Comparison of ENCODE assay signal across 8 cellular contexts in the genomic region with DNA sequence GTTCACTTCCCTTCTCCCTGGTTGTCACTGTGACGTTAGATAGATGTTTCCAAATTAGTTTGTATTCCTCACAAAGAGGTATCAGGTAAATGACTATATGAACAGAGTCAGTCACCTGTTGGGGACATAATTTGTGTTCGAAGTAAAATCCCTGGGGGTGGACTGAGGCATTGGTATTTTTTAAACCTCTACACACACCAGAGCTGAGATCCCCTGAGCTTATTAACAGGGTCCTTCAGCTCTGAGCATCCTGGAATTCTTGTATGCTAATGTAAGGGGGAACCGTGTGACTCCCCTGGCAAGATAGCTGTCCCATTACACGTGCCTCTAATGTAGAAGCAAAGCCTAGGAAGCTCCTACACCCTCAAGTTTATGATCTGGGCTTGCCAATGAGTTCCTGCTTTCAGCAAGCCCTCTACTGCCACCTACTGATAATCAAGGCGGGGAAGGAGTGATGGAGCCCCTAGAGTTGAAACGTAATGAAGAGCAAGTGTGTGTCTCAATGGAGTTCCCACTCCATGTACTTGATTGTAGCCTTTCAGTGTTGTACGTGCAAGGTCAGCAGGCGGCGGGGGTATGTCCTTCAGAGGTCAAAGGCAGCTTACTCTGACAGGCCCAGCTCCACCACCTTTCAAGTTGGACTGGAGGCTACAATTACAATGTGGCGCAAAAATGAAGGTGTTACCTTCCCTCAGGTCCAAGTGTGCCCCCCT. TPM values are rescaled to one million over a fixed set of nuclear protein-coding genes. Genes with fewer than 3 reads are reported as not detected.
DNase-seq lines count a peak whose midpoint lies in the region; ATAC-seq and TF ChIP-seq lines count a peak whose summit lies in the region.

No MANE protein-coding gene starts in this region.

- intact Hi-C loops in activated T-helper 1 cell treated with anti-CD3 and anti-CD28 coated beads, Interleukin-12 subunit alpha, Interleukin-12 subunit beta, Interleukin-2, Interleukin-4 antibody, amounts not matched to agents 30 ng/mL and 10 ng/mL and 1 ng/mL, durations not matched to agents 14 hours and 24 hours and 36 hours (cut with micrococcal nuclease): loop anchor here (1.0 to 5.0 kb wide), 12 partner anchors 25 to 415 kb away; partner anchors contain the start of gene PIP5K1B
- intact Hi-C loops in transverse colon (cut with DNase I; ENCODE audit: low total_unique reads): loop anchor here (5.0 kb wide), 2 partner anchors 217 to 292 kb away; partner anchors contain the start of gene PIP5K1B

- peaks cover 15% of the 10 kb centered on the region for H3K36me3 Mint-ChIP-seq in activated T-helper 1 cell treated with anti-CD3 and anti-CD28 coated beads, Interleukin-12 subunit alpha, Interleukin-12 subunit beta, Interleukin-2, Interleukin-4 antibody, amounts not matched to agents 30 ng/mL and 10 ng/mL and 1 ng/mL, durations not matched to agents 14 hours and 24 hours and 36 hours (ENCODE audit: low read depth)

- no peak for TF ChIP-seq EP300 in transverse colon (IDR thresholded peaks at IDR 0.05; ENCODE audit: low read depth)

- TF ChIP-seq POLR2A in transverse colon (IDR thresholded peaks at IDR 0.05): no peak

- no peak overlapping the region for H3K4me3 ChIP-seq in Jurkat, Clone E6-1 (ENCODE audit: low read length)
- H3K4me3 ChIP-seq in fibroblast of pulmonary artery (replicated peaks; ENCODE audit: low read depth, low read length) (no peak overlapping the region), neutrophil (ENCODE audit: low read depth in 1 of 2, low read length in 1 of 2) (no peak overlapping the region), transverse colon (no peak overlapping the region)

- H3K36me3 ChIP-seq in neutrophil (peaks cover 10% of the 10 kb centered on the region), transverse colon (no peaks in the 10 kb centered on the region)

- H3K27me3 ChIP-seq in neutrophil (no peaks in the 10 kb centered on the region), transverse colon (no peaks in the 10 kb centered on the region)

- TF ChIP-seq CTCF in fibroblast of pulmonary artery (IDR thresholded peaks at IDR 0.05; ENCODE audit: low read length, missing control alignments) (peak; percentile 98), neutrophil (IDR thresholded peaks at IDR 0.05) (peak; percentile 65), transverse colon (IDR thresholded peaks at IDR 0.05) (peak; percentile 72 to 82 (median 75))

- H3K4me1 ChIP-seq in neutrophil (ENCODE audit: control insufficient read depth in 1 of 2, insufficient read depth in 1 of 2, low read depth in 1 of 2, low read length in 1 of 2): peaks cover 34 to 38% of the 10 kb centered on the region in 2 experiments
- H3K4me1 ChIP-seq in transverse colon: peaks cover 0 to 15% (median 3%) of the 10 kb centered on the region in 4 donors

- in situ Hi-C loops in transverse colon (cut with MboI; ENCODE audit: low pct_ligation_motif_present in 1 of 4, low pct_unique_long_range_greater_than_20kb in 1 of 4, low sequenced_read_pairs in 3 of 4): loop anchor here (5.0 to 25.0 kb wide), 6 partner anchors 55 to 417 kb away; partner anchors contain the start of gene PIP5K1B (in 1 of the 4)

- no peak overlapping the region for H3K4me3 Mint-ChIP-seq in activated T-helper 1 cell treated with anti-CD3 and anti-CD28 coated beads, Interleukin-12 subunit alpha, Interleukin-12 subunit beta, Interleukin-2, Interleukin-4 antibody, amounts not matched to agents 30 ng/mL and 10 ng/mL and 1 ng/mL, durations not matched to agents 14 hours and 24 hours and 36 hours

- H3K27ac ChIP-seq in neutrophil (peak overlapping the region; percentile 56), transverse colon (no peak overlapping the region)

- WGBS in transverse colon (ENCODE audit: low coverage in 1 of 2), 2 donors: 43 to 100% methylated on average over 2 to 10 of the region's 10 CpGs

- peak overlapping the region; percentile 61 for H3K27ac Mint-ChIP-seq in activated T-helper 1 cell treated with anti-CD3 and anti-CD28 coated beads, Interleukin-12 subunit alpha, Interleukin-12 subunit beta, Interleukin-2, Interleukin-4 antibody, amounts not matched to agents 30 ng/mL and 10 ng/mL and 1 ng/mL, durations not matched to agents 14 hours and 24 hours and 36 hours

- ATAC-seq in GM21529 (IDR thresholded peaks at IDR 0.05; ENCODE audit: unreplicated experiment): peak; percentile 83

- peaks cover 2% of the 10 kb centered on the region for H3K27me3 Mint-ChIP-seq in activated T-helper 1 cell treated with anti-CD3 and anti-CD28 coated beads, Interleukin-12 subunit alpha, Interleukin-12 subunit beta, Interleukin-2, Interleukin-4 antibody, amounts not matched to agents 30 ng/mL and 10 ng/mL and 1 ng/mL, durations not matched to agents 14 hours and 24 hours and 36 hours (ENCODE audit: insufficient read depth)

- peaks cover 38% of the 10 kb centered on the region for H3K4me1 Mint-ChIP-seq in activated T-helper 1 cell treated with anti-CD3 and anti-CD28 coated beads, Interleukin-12 subunit alpha, Interleukin-12 subunit beta, Interleukin-2, Interleukin-4 antibody, amounts not matched to agents 30 ng/mL and 10 ng/mL and 1 ng/mL, durations not matched to agents 14 hours and 24 hours and 36 hours (ENCODE audit: low read depth)

- H3K9me3 Mint-ChIP-seq in activated T-helper 1 cell treated with anti-CD3 and anti-CD28 coated beads, Interleukin-12 subunit alpha, Interleukin-12 subunit beta, Interleukin-2, Interleukin-4 antibody, amounts not matched to agents 30 ng/mL and 10 ng/mL and 1 ng/mL, durations not matched to agents 14 hours and 24 hours and 36 hours: no peaks in the 10 kb centered on the region

- DNase-seq in EH (ENCODE audit: low read depth) (peak; percentile 71), RKO (ENCODE audit: low spot score) (peak; percentile 76), fibroblast of pulmonary artery (ENCODE audit: low read depth) (peak; percentile 77), transverse colon (peak; percentile 73)
- peak; percentile 73 for DNase-seq in Jurkat, Clone E6-1 (ENCODE audit: low read depth, low spot score)
- peak; percentile 58 for DNase-seq in activated T-helper 1 cell treated with anti-CD3 and anti-CD28 coated beads, Interleukin-12 subunit alpha, Interleukin-12 subunit beta, Interleukin-2, Interleukin-4 antibody, amounts not matched to agents 30 ng/mL and 10 ng/mL and 1 ng/mL, durations not matched to agents 14 hours and 24 hours and 36 hours (ENCODE audit: low spot score)

- H3K9me3 ChIP-seq in neutrophil: no peaks in the 10 kb centered on the region
- H3K9me3 ChIP-seq in transverse colon: no peaks in the 10 kb centered on the region

RNA-seq across cellular contexts. Expression of gene PRKACG, which starts 14.4 kb away (rescaled TPM):
- not detected for polyA plus RNA-seq in Jurkat, Clone E6-1 (2012; ENCODE audit: insufficient read depth, insufficient read length)
- total RNA-seq in activated T-helper 1 cell treated with anti-CD3 and anti-CD28 coated beads, Interleukin-12 subunit alpha, Interleukin-12 subunit beta, Interleukin-2, Interleukin-4 antibody, amounts not matched to agents 30 ng/mL and 10 ng/mL and 1 ng/mL, durations not matched to agents 14 hours and 24 hours and 36 hours: not detected in 2 replicates
- not detected for total RNA-seq in transverse colon

RNA-seq across cellular contexts. Expression of gene FXN, which starts 36.0 kb away (rescaled TPM):
- 35.0 TPM for polyA plus RNA-seq in Jurkat, Clone E6-1 (2012; ENCODE audit: insufficient read depth, insufficient read length)
- 43.6 and 47.7 TPM in 2 replicates for total RNA-seq in activated T-helper 1 cell treated with anti-CD3 and anti-CD28 coated beads, Interleukin-12 subunit alpha, Interleukin-12 subunit beta, Interleukin-2, Interleukin-4 antibody, amounts not matched to agents 30 ng/mL and 10 ng/mL and 1 ng/mL, durations not matched to agents 14 hours and 24 hours and 36 hours
- 1 to 10 TPM; 2.0 to 5.5 (median 3.5) TPM for total RNA-seq in transverse colon
